ENCODE assay signal across 22 cellular contexts in the genomic region with DNA sequence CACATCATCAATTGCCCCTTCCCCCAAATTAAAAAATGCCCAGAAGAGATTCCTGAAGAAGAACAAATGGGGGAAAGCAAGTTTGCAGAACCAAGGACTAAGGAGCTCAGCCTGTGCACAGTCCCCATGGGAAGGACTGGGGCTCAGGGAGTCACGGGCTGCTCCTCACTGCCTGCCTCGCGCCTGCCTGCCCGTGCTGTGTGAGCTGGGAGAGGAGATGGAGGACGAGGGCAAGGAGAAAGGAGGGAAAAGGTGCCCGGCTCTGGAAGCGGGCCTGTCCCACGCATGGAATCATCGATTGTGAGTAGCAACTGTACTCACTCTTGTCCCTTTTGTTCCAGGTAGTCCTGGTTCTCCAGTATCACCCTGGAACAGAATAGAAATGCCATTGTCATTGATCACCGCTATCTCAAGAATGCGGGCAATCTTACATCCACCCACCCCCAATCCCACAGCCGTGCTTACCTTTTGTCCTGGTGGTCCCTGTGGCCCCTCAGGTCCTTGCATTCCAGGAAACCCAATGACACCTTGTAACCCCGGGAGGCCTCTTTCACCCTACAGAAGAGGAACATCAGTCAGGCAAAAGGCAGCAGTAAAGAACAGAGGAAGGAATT.
DNase-seq lines count a peak whose midpoint lies in the region; ATAC-seq and TF ChIP-seq lines count a peak whose summit lies in the region.
"Had no signal": no experiment of that assay in that cellular context is flagged by ENCODE, and none has a peak within 500 bp of the region (broad histone marks: within the 10 kb centered on the region; RNA-seq: fewer than 3 reads in every experiment).

No MANE protein-coding gene starts in this region.

- peaks cover 0 to 8% (median 5%) of the 10 kb centered on the region in 3 experiments; a peak in 5 of 7 replicates for H3K36me3 Mint-ChIP-seq in H9 (ENCODE audit: insufficient read depth in 1 of 3, low read depth in 3 of 3)
- no peaks in the 10 kb centered on the region for H3K36me3 Mint-ChIP-seq in stimulated activated effector memory CD8-positive, alpha-beta T cell treated with anti-CD3 and anti-CD28 coated beads, Interleukin-12 subunit alpha, Interleukin-12 subunit beta, amount 100 ng/mL, for 72 hours
- H3K36me3 Mint-ChIP-seq in activated CD4-positive, alpha-beta memory T cell treated with anti-CD3 and anti-CD28 coated beads, Interleukin-2, amount 10 ng/mL, durations not matched to agents 7 days and 5 days (ENCODE audit: low read depth), result no peaks in the 10 kb centered on the region
- H3K36me3 Mint-ChIP-seq: CD4-positive, alpha-beta memory T cell had no signal

- H4K20me1 ChIP-seq in H9 (ENCODE audit: control insufficient read depth, insufficient read depth, insufficient read length), result no peaks in the 10 kb centered on the region

- H3K36me3 ChIP-seq in ascending aorta (peaks cover 48 to 52% of the 10 kb centered on the region in 2 donors), heart left ventricle (peaks cover 0 to 60% (median 49%) of the 10 kb centered on the region in 9 donors)

- H2BK12ac ChIP-seq in H9 (ENCODE audit: insufficient read length, low read depth, low read length), result no peak overlapping the region

- H3K4me1 ChIP-seq in H9 (ENCODE audit: insufficient read depth, low read length), result no peaks in the 10 kb centered on the region; the same call in 1 of the 2 replicates
- peaks cover 9 to 30% of the 10 kb centered on the region in 2 donors for H3K4me1 ChIP-seq in ascending aorta
- H3K4me1 ChIP-seq in heart left ventricle, result peaks cover 6 to 47% (median 36%) of the 10 kb centered on the region in 12 donors
- H3K4me1 ChIP-seq: A549 had no signal

- no peaks in the 10 kb centered on the region for H3K23me2 ChIP-seq in H9 (ENCODE audit: insufficient read length, low read depth, low read length, poor library complexity, severe bottlenecking)

- 0 out of 7 replicates have a peak overlapping the region, but pooled peaks of 1 of the 3 experiments have one; percentile 16 for H3K27ac Mint-ChIP-seq in H9
- no peak overlapping the region for H3K27ac Mint-ChIP-seq in stimulated activated effector memory CD8-positive, alpha-beta T cell treated with anti-CD3 and anti-CD28 coated beads, Interleukin-12 subunit alpha, Interleukin-12 subunit beta, amount 100 ng/mL, for 72 hours
- H3K27ac Mint-ChIP-seq in activated CD4-positive, alpha-beta memory T cell treated with anti-CD3 and anti-CD28 coated beads, Interleukin-2, amount 10 ng/mL, durations not matched to agents 7 days and 5 days, result no peak overlapping the region
- H3K27ac Mint-ChIP-seq: CD4-positive, alpha-beta memory T cell; HFFc6 had no signal

- no peak for DNase-seq in H9
- DNase-seq in ascending aorta (ENCODE audit: low spot score in 2 of 2), result no peak
- peak; percentile 59 for DNase-seq in iPS DF 19.7 (ENCODE audit: low read depth, low spot score)
- DNase-seq in stimulated activated effector memory CD8-positive, alpha-beta T cell treated with anti-CD3 and anti-CD28 coated beads, Interleukin-12 subunit alpha, Interleukin-12 subunit beta, amount 100 ng/mL, for 72 hours (ENCODE audit: low spot score in 2 of 2), result no peak
- no peak for DNase-seq in iPS-NIHi11 (ENCODE audit: low spot score)
- DNase-seq in heart left ventricle, result no peak
- DNase-seq in activated CD4-positive, alpha-beta memory T cell treated with anti-CD3 and anti-CD28 coated beads, Interleukin-2, amount 10 ng/mL, durations not matched to agents 7 days and 5 days, result no peak
- DNase-seq: Calu3; CD4-positive, alpha-beta memory T cell; DMS53; EL; HFFc6; NCI-H1694 treated with DMSO at 0.1 percent for 48 hours; NCI-H2107; NCI-H510A; NCI-H748 treated with DMSO at 0.1 percent for 48 hours; NK-92 treated with Interleukin-12 subunit alpha and Interleukin-12 subunit beta, amount 100 ng/mL, for 24 hours; OCI-M1; Right ventricle myocardium superior had no signal

- peak; percentile 37 for ATAC-seq in stimulated activated effector memory CD8-positive, alpha-beta T cell treated with anti-CD3 and anti-CD28 coated beads, Interleukin-12 subunit alpha, Interleukin-12 subunit beta, amount 100 ng/mL, for 72 hours
- no peak for ATAC-seq in GM19395 (IDR thresholded peaks at IDR 0.05; ENCODE audit: unreplicated experiment)
- ATAC-seq in heart left ventricle, result no peak
- ATAC-seq: A549, K562 had no signal

- H3K9ac ChIP-seq in H9 (ENCODE audit: extremely low read depth, insufficient read length, low read length), result no peak overlapping the region

- no peaks in the 10 kb centered on the region for H3K79me1 ChIP-seq in H9 (ENCODE audit: insufficient read depth, low read depth, low read length, poor library complexity, severe bottlenecking)

- H3K18ac ChIP-seq in H9 (ENCODE audit: insufficient read length, low read depth, low read length), result no peak overlapping the region

- H2BK120ac ChIP-seq in H9 (ENCODE audit: low read depth, low read length, poor library complexity, severe bottlenecking), result no peak overlapping the region

- no peak overlapping the region for H2AFZ ChIP-seq in H9 (ENCODE audit: low read length)

- no peak overlapping the region for H2BK15ac ChIP-seq in H9 (ENCODE audit: low read depth, low read length)

- no peak overlapping the region for H3K23ac ChIP-seq in H9 (ENCODE audit: insufficient read length, low read depth, low read length)

- H3K4me2 ChIP-seq in H9 (ENCODE audit: insufficient read depth, insufficient read length, low read length), result no peak overlapping the region
- H3K4me2 ChIP-seq: A549 had no signal

- H3T11ph ChIP-seq in H9 (ENCODE audit: low read length), result no peak overlapping the region

- no peak overlapping the region for H3K4me3 ChIP-seq in ascending aorta
- no peak overlapping the region for H3K4me3 ChIP-seq in heart left ventricle
- H3K4me3 ChIP-seq: A549, K562 had no signal

- no peak overlapping the region for H4K91ac ChIP-seq in H9 (ENCODE audit: insufficient read length, low read depth, low read length)

- no peak overlapping the region for H3K4ac ChIP-seq in H9 (ENCODE audit: low read depth, low read length)

- H4K8ac ChIP-seq in H9 (replicated peaks; ENCODE audit: insufficient read length, low read depth, low read length), result no peak overlapping the region

- no peak overlapping the region for H2AK5ac ChIP-seq in H9 (ENCODE audit: insufficient read length, low read length)

- no peak overlapping the region for H2BK5ac ChIP-seq in H9 (ENCODE audit: insufficient read length, low read length)

- no peaks in the 10 kb centered on the region for H3K27me3 Mint-ChIP-seq in H9 (ENCODE audit: low read depth)
- H3K27me3 Mint-ChIP-seq in activated CD4-positive, alpha-beta memory T cell treated with anti-CD3 and anti-CD28 coated beads, Interleukin-2, amount 10 ng/mL, durations not matched to agents 7 days and 5 days, result peaks cover 10% of the 10 kb centered on the region

- intact Hi-C loops in ascending aorta (cut with DNase I), result loop anchor here (10.0 kb wide), 1 partner anchor 501 kb away; the partner anchor contains the start of gene ING1
- intact Hi-C loops in heart left ventricle (cut with DNase I), result loop anchor here in 1 of 10 donors (10.0 kb wide), 1 partner anchor 341 kb away; no protein-coding TSS in a partner anchor

- H3K4me3 Mint-ChIP-seq in H9, result no peak overlapping the region
- H3K4me3 Mint-ChIP-seq in stimulated activated effector memory CD8-positive, alpha-beta T cell treated with anti-CD3 and anti-CD28 coated beads, Interleukin-12 subunit alpha, Interleukin-12 subunit beta, amount 100 ng/mL, for 72 hours, result no peak overlapping the region
- no peak overlapping the region for H3K4me3 Mint-ChIP-seq in activated CD4-positive, alpha-beta memory T cell treated with anti-CD3 and anti-CD28 coated beads, Interleukin-2, amount 10 ng/mL, durations not matched to agents 7 days and 5 days
- H3K4me3 Mint-ChIP-seq: CD4-positive, alpha-beta memory T cell; HFFc6 had no signal

- TF ChIP-seq CTCF in H9 (conservative IDR thresholded peaks at IDR 0.05), result no peak
- no peak for TF ChIP-seq CTCF in ascending aorta (IDR thresholded peaks at IDR 0.05)
- no peak for TF ChIP-seq CTCF in heart left ventricle (IDR thresholded peaks at IDR 0.05)

- WGBS in H9 (ENCODE audit: extremely low coverage, insufficient read length, low lambda C conversion rate), result no CpG with 5 or more reads among the region's 13 CpGs
- 72 to 91% (median 87%) methylated on average over 13 of the region's 13 CpGs for WGBS in heart left ventricle, 4 donors

- 0 out of 2 replicates have a peak overlapping the region, but pooled peaks have one; percentile 63 for H3K14ac ChIP-seq in H9 (ENCODE audit: insufficient read depth, low read length)

- H3K9me3 ChIP-seq in H9 (ENCODE audit: control insufficient read depth, low read depth, low read length) (no peaks in the 10 kb centered on the region), ascending aorta (no peaks in the 10 kb centered on the region), heart left ventricle (no peaks in the 10 kb centered on the region)
- H3K9me3 ChIP-seq: A549 had no signal

- no peak for TF ChIP-seq POLR2A in heart left ventricle (IDR thresholded peaks at IDR 0.05)

- no peaks in the 10 kb centered on the region for H3K9me3 Mint-ChIP-seq in H9
- no peaks in the 10 kb centered on the region for H3K9me3 Mint-ChIP-seq in stimulated activated effector memory CD8-positive, alpha-beta T cell treated with anti-CD3 and anti-CD28 coated beads, Interleukin-12 subunit alpha, Interleukin-12 subunit beta, amount 100 ng/mL, for 72 hours
- H3K9me3 Mint-ChIP-seq in activated CD4-positive, alpha-beta memory T cell treated with anti-CD3 and anti-CD28 coated beads, Interleukin-2, amount 10 ng/mL, durations not matched to agents 7 days and 5 days, result no peaks in the 10 kb centered on the region
- H3K9me3 Mint-ChIP-seq: CD4-positive, alpha-beta memory T cell; HFFc6 had no signal

- no peak overlapping the region for H3K27ac ChIP-seq in H9 (ENCODE audit: insufficient read length, low read depth, low read length)
- H3K27ac ChIP-seq in ascending aorta, result peak overlapping the region; percentile 82 to 89
- peak overlapping the region in 1 of 12 donors; percentile 81 for H3K27ac ChIP-seq in heart left ventricle
- H3K27ac ChIP-seq: A549 had no signal

- H3K27me3 ChIP-seq in H9 (ENCODE audit: insufficient read depth, low read length) (no peaks in the 10 kb centered on the region), ascending aorta (no peaks in the 10 kb centered on the region), heart left ventricle (no peaks in the 10 kb centered on the region)

- no peak overlapping the region for H4K5ac ChIP-seq in H9 (ENCODE audit: insufficient read length, low read depth, low read length)

- no peak overlapping the region for H3K56ac ChIP-seq in H9 (ENCODE audit: insufficient read length, low read depth, low read length)

- 0 out of 2 replicates have a peak, but pooled peaks cover 2% of the 10 kb centered on the region for H3K79me2 ChIP-seq in H9 (ENCODE audit: insufficient read depth, low read length)

- CTCF ChIA-PET in activated CD4-positive, alpha-beta memory T cell treated with anti-CD3 and anti-CD28 coated beads, Interleukin-2, amount 10 ng/mL, durations not matched to agents 7 days and 5 days (lab: Charles Lee), result no interaction called here

- POLR2A ChIA-PET in activated CD4-positive, alpha-beta memory T cell treated with anti-CD3 and anti-CD28 coated beads, Interleukin-2, amount 10 ng/mL, durations not matched to agents 7 days and 5 days (lab: Charles Lee), result no interaction called here

- no peak overlapping the region for H2BK20ac ChIP-seq in H9 (ENCODE audit: low read depth, low read length, poor library complexity, severe bottlenecking)

- H3K4me1 Mint-ChIP-seq in H9, result peaks cover 0 to 8% of the 10 kb centered on the region in 2 experiments; a peak in 2 of 4 replicates
- no peaks in the 10 kb centered on the region for H3K4me1 Mint-ChIP-seq in stimulated activated effector memory CD8-positive, alpha-beta T cell treated with anti-CD3 and anti-CD28 coated beads, Interleukin-12 subunit alpha, Interleukin-12 subunit beta, amount 100 ng/mL, for 72 hours
- H3K4me1 Mint-ChIP-seq in activated CD4-positive, alpha-beta memory T cell treated with anti-CD3 and anti-CD28 coated beads, Interleukin-2, amount 10 ng/mL, durations not matched to agents 7 days and 5 days, result no peaks in the 10 kb centered on the region
- H3K4me1 Mint-ChIP-seq: CD4-positive, alpha-beta memory T cell had no signal
